28 cellular contexts compared by ENCODE assay signal in genomic region chr16:11163761-11164261, GRCh38.
DNase-seq lines count a peak whose midpoint lies in the region; ATAC-seq and TF ChIP-seq lines count a peak whose summit lies in the region.
"Had no signal": no experiment of that assay in that cellular context is flagged by ENCODE, and none has a peak within 500 bp of the region (broad histone marks: within the 10 kb centered on the region; RNA-seq: fewer than 3 reads in every experiment).

No MANE protein-coding gene starts in this region.

- H3K4me1 ChIP-seq in ascending aorta = peaks cover 15 to 23% of the 10 kb centered on the region in 2 donors
- H3K4me1 ChIP-seq in Karpas-422 (ENCODE audit: low read length) = no peaks in the 10 kb centered on the region
- H3K4me1 ChIP-seq: A549, prostate gland had no signal

- H3K9me3 ChIP-seq in ascending aorta = no peaks in the 10 kb centered on the region
- H3K9me3 ChIP-seq in Karpas-422 (ENCODE audit: low read length) = no peaks in the 10 kb centered on the region
- H3K9me3 ChIP-seq: A549, mucosa of descending colon, prostate gland, SK-N-SH, transverse colon had no signal

- peak; percentile 42 for DNase-seq in Right ventricle myocardium inferior (ENCODE audit: missing footprints)
- no peak for DNase-seq in cardiac septum (ENCODE audit: low spot score)
- no peak for DNase-seq in ascending aorta (ENCODE audit: low spot score in 2 of 2)
- DNase-seq in left kidney (ENCODE audit: low read depth, low spot score) = peak; percentile 94
- DNase-seq in stimulated activated effector memory CD8-positive, alpha-beta T cell treated with anti-CD3 and anti-CD28 coated beads, Interleukin-12 subunit alpha, Interleukin-12 subunit beta, amount 100 ng/mL, for 72 hours (ENCODE audit: low spot score in 2 of 2) = no peak
- DNase-seq in activated gamma-delta T cell (lab: John Stamatoyannopoulos, UW) = no peak
- no peak for DNase-seq in Karpas-422
- DNase-seq: activated CD8-positive, alpha-beta T cell treated with anti-CD3 and anti-CD28 coated beads, Interleukin-2, amount 10 ng/mL, durations not matched to agents 7 days and 5 days; activated effector memory CD4-positive, alpha-beta T cell treated with anti-CD3 and anti-CD28 coated beads, Interleukin-2, amount 50 U/mL, for 16 hours; activated naive CD8-positive, alpha-beta T cell treated with anti-CD3 and anti-CD28 coated beads, Interleukin-2, amount 50 U/mL, for 24 hours; activated T-cell treated with anti-CD3 and anti-CD28 coated beads for 4 hours; AML-193; CD4-positive, alpha-beta T cell; glutamatergic neuron; KBM-7; MM.1S; NCI-H2081; SK-N-SH; stimulated activated CD8-positive, alpha-beta memory T cell treated with anti-CD3 and anti-CD28 coated beads, Interleukin-4, amount 100 ng/mL, for 48 hours; transverse colon had no signal

- H4K20me1 ChIP-seq in Karpas-422 (ENCODE audit: insufficient read depth, low read depth, low read length) = peaks cover 13% of the 10 kb centered on the region; the same call in 1 of the 2 replicates

- intact Hi-C loops in Right ventricle myocardium inferior (cut with DNase I) = no loop called here
- intact Hi-C loops in cardiac septum (cut with DNase I) = loop anchor here (5.0 kb wide), 2 partner anchors 62 to 78 kb away; no protein-coding TSS in a partner anchor
- intact Hi-C loops in ascending aorta (cut with DNase I) = loop anchor here (5.0 kb wide), 1 partner anchor 57 kb away; no protein-coding TSS in a partner anchor

- H3K36me3 Mint-ChIP-seq in stimulated activated effector memory CD8-positive, alpha-beta T cell treated with anti-CD3 and anti-CD28 coated beads, Interleukin-12 subunit alpha, Interleukin-12 subunit beta, amount 100 ng/mL, for 72 hours = peaks cover 32% of the 10 kb centered on the region

- H3K27ac Mint-ChIP-seq in stimulated activated effector memory CD8-positive, alpha-beta T cell treated with anti-CD3 and anti-CD28 coated beads, Interleukin-12 subunit alpha, Interleukin-12 subunit beta, amount 100 ng/mL, for 72 hours = peak overlapping the region; percentile 97
- H3K27ac Mint-ChIP-seq: CD4-positive, alpha-beta T cell had no signal

- H3K9me2 ChIP-seq in Karpas-422 (replicated peaks; ENCODE audit: insufficient read depth, low read length) = no peaks in the 10 kb centered on the region
- H3K9me2 ChIP-seq: SK-N-SH had no signal

- H3K4me3 Mint-ChIP-seq in stimulated activated effector memory CD8-positive, alpha-beta T cell treated with anti-CD3 and anti-CD28 coated beads, Interleukin-12 subunit alpha, Interleukin-12 subunit beta, amount 100 ng/mL, for 72 hours = no peak overlapping the region
- H3K4me3 Mint-ChIP-seq: activated CD8-positive, alpha-beta T cell treated with anti-CD3 and anti-CD28 coated beads, Interleukin-2, amount 10 ng/mL, durations not matched to agents 7 days and 5 days; activated naive CD8-positive, alpha-beta T cell treated with anti-CD3 and anti-CD28 coated beads, Interleukin-2, amount 50 U/mL, for 24 hours; CD4-positive, alpha-beta T cell; T-helper 1 cell treated with Interleukin-12 subunit alpha and Interleukin-12 subunit beta and Interleukin-4 antibody, amounts not matched to agents 30 μg/mL and 1 μg/mL, for 36 hours had no signal

- no peak overlapping the region for H3K4me2 ChIP-seq in Karpas-422 (ENCODE audit: low read depth, low read length, poor library complexity, severe bottlenecking)
- H3K4me2 ChIP-seq: A549, SK-N-SH had no signal

- H3K4me1 Mint-ChIP-seq in stimulated activated effector memory CD8-positive, alpha-beta T cell treated with anti-CD3 and anti-CD28 coated beads, Interleukin-12 subunit alpha, Interleukin-12 subunit beta, amount 100 ng/mL, for 72 hours = peaks cover 74% of the 10 kb centered on the region

- no peaks in the 10 kb centered on the region for H3K9me3 Mint-ChIP-seq in stimulated activated effector memory CD8-positive, alpha-beta T cell treated with anti-CD3 and anti-CD28 coated beads, Interleukin-12 subunit alpha, Interleukin-12 subunit beta, amount 100 ng/mL, for 72 hours
- H3K9me3 Mint-ChIP-seq: activated naive CD8-positive, alpha-beta T cell treated with anti-CD3 and anti-CD28 coated beads, Interleukin-2, amount 50 U/mL, for 24 hours; CD4-positive, alpha-beta T cell had no signal

- no peak overlapping the region for H3K9ac ChIP-seq in Karpas-422 (ENCODE audit: low read length)
- H3K9ac ChIP-seq: SK-N-SH had no signal

- no peak overlapping the region for H2AFZ ChIP-seq in Karpas-422 (ENCODE audit: low read length)

- no peaks in the 10 kb centered on the region for H3K79me2 ChIP-seq in Karpas-422 (ENCODE audit: low read length)

- H3K36me3 ChIP-seq in ascending aorta = peaks cover 0 to 18% of the 10 kb centered on the region in 2 donors
- H3K36me3 ChIP-seq in Karpas-422 (ENCODE audit: insufficient read depth, low read length) = no peaks in the 10 kb centered on the region
- H3K36me3 ChIP-seq: prostate gland, transverse colon had no signal

- H3K27ac ChIP-seq in ascending aorta (peak overlapping the region; percentile 89 to 97), Karpas-422 (ENCODE audit: low read length) (no peak overlapping the region)
- H3K27ac ChIP-seq: A549, prostate gland, RWPE1, skin epidermis had no signal

- H3K4me3 ChIP-seq in ascending aorta = no peak overlapping the region
- no peak overlapping the region for H3K4me3 ChIP-seq in Karpas-422 (ENCODE audit: low read length)
- H3K4me3 ChIP-seq: A549, lung, mucosa of descending colon, prostate gland, skin epidermis, transverse colon had no signal

- no peak for TF ChIP-seq CTCF in ascending aorta (IDR thresholded peaks at IDR 0.05)

- no peaks in the 10 kb centered on the region for H3K27me3 ChIP-seq in ascending aorta
- no peaks in the 10 kb centered on the region for H3K27me3 ChIP-seq in Karpas-422 (ENCODE audit: low read length)
- H3K27me3 ChIP-seq: transverse colon had no signal

- ATAC-seq in Right ventricle myocardium inferior (no peak), HG03045 (IDR thresholded peaks at IDR 0.05; ENCODE audit: unreplicated experiment) (no peak)
- no peak for ATAC-seq in stimulated activated effector memory CD8-positive, alpha-beta T cell treated with anti-CD3 and anti-CD28 coated beads, Interleukin-12 subunit alpha, Interleukin-12 subunit beta, amount 100 ng/mL, for 72 hours
- ATAC-seq: A549; activated CD8-positive, alpha-beta T cell treated with anti-CD3 and anti-CD28 coated beads, Interleukin-2, amount 10 ng/mL, durations not matched to agents 7 days and 5 days; activated naive CD8-positive, alpha-beta T cell treated with anti-CD3 and anti-CD28 coated beads, Interleukin-2, amount 50 U/mL, for 24 hours; mucosa of descending colon had no signal

Comparison
In these comparisons a context has a peak if more than half of its experiments do, and no peak if none do; other contexts are left out.
1. DNase-seq: peak in Right ventricle myocardium inferior (single experiment) and left kidney (single experiment); none in cardiac septum (single experiment), ascending aorta (0 of 2), stimulated activated effector memory CD8-positive, alpha-beta T cell treated with anti-CD3 and anti-CD28 coated beads, Interleukin-12 subunit alpha, Interleukin-12 subunit beta, amount 100 ng/mL, for 72 hours (0 of 2), activated gamma-delta T cell (single experiment) and Karpas-422 (single experiment).